Comparison of ENCODE assay signal across 21 cellular contexts in genomic region chrX:46634577-46634976, GRCh38.
DNase-seq lines count a peak whose midpoint lies in the region; ATAC-seq lines count a peak whose summit lies in the region.
"Had no signal": no experiment of that assay in that cellular context is flagged by ENCODE, and none has a peak within 500 bp of the region (broad histone marks: within the 10 kb centered on the region; RNA-seq: fewer than 3 reads in every experiment).

No MANE protein-coding gene starts in this region.

- ATAC-seq in activated naive CD4-positive, alpha-beta T cell treated with anti-CD3 and anti-CD28 coated beads, Interleukin-2, amount 50 U/mL, for 72 hours = peak; percentile 44 to 54
- peak; percentile 46 for ATAC-seq in GM21717 (IDR thresholded peaks at IDR 0.05; ENCODE audit: unreplicated experiment)
- no peak for ATAC-seq in T-helper 17 cell
- peak; percentile 60 for ATAC-seq in stimulated activated effector memory CD8-positive, alpha-beta T cell treated with anti-CD3 and anti-CD28 coated beads, Interleukin-12 subunit alpha, Interleukin-12 subunit beta, amount 100 ng/mL, for 72 hours
- ATAC-seq in HG03354 (IDR thresholded peaks at IDR 0.05; ENCODE audit: poor library complexity, severe bottlenecking, unreplicated experiment) = no peak
- ATAC-seq: effector memory CD8-positive, alpha-beta T cell; lower lobe of right lung; right cardiac atrium; stimulated activated naive B cell treated with anti-CD40 and anti-IgM and Interleukin-4, amounts not matched to agents 10 μg/mL and 1 μg/mL and 100 μg/mL, for 72 hours had no signal

- H3K36me3 Mint-ChIP-seq in activated naive CD4-positive, alpha-beta T cell treated with anti-CD3 and anti-CD28 coated beads, Interleukin-2, amount 50 U/mL, for 72 hours = peaks cover 16 to 19% of the 10 kb centered on the region in 2 donors
- H3K36me3 Mint-ChIP-seq in T-helper 17 cell (ENCODE audit: low read depth) = no peaks in the 10 kb centered on the region
- peaks cover 6% of the 10 kb centered on the region for H3K36me3 Mint-ChIP-seq in stimulated activated effector memory CD8-positive, alpha-beta T cell treated with anti-CD3 and anti-CD28 coated beads, Interleukin-12 subunit alpha, Interleukin-12 subunit beta, amount 100 ng/mL, for 72 hours
- H3K36me3 Mint-ChIP-seq: type B pancreatic cell had no signal

- H3K4me1 Mint-ChIP-seq in T-helper 17 cell = peaks cover 3% of the 10 kb centered on the region
- peaks cover 19% of the 10 kb centered on the region for H3K4me1 Mint-ChIP-seq in stimulated activated effector memory CD8-positive, alpha-beta T cell treated with anti-CD3 and anti-CD28 coated beads, Interleukin-12 subunit alpha, Interleukin-12 subunit beta, amount 100 ng/mL, for 72 hours

- peak overlapping the region in 1 of 2 donors; percentile 54 for H3K27ac Mint-ChIP-seq in activated naive CD4-positive, alpha-beta T cell treated with anti-CD3 and anti-CD28 coated beads, Interleukin-2, amount 50 U/mL, for 72 hours
- peak overlapping the region; percentile 27 for H3K27ac Mint-ChIP-seq in T-helper 17 cell
- peak overlapping the region; percentile 82 for H3K27ac Mint-ChIP-seq in stimulated activated effector memory CD8-positive, alpha-beta T cell treated with anti-CD3 and anti-CD28 coated beads, Interleukin-12 subunit alpha, Interleukin-12 subunit beta, amount 100 ng/mL, for 72 hours
- H3K27ac Mint-ChIP-seq: IgD-negative memory B cell; stimulated activated naive B cell treated with anti-CD40 and anti-IgM and Interleukin-4, amounts not matched to agents 10 μg/mL and 1 μg/mL and 100 μg/mL, for 72 hours; type B pancreatic cell had no signal

- no peaks in the 10 kb centered on the region for H3K9me3 Mint-ChIP-seq in activated naive CD4-positive, alpha-beta T cell treated with anti-CD3 and anti-CD28 coated beads, Interleukin-2, amount 50 U/mL, for 72 hours
- no peaks in the 10 kb centered on the region for H3K9me3 Mint-ChIP-seq in stimulated activated effector memory CD8-positive, alpha-beta T cell treated with anti-CD3 and anti-CD28 coated beads, Interleukin-12 subunit alpha, Interleukin-12 subunit beta, amount 100 ng/mL, for 72 hours
- H3K9me3 Mint-ChIP-seq: effector memory CD8-positive, alpha-beta T cell; IgD-negative memory B cell; stimulated activated naive B cell treated with anti-CD40 and anti-IgM and Interleukin-4, amounts not matched to agents 10 μg/mL and 1 μg/mL and 100 μg/mL, for 72 hours; type B pancreatic cell had no signal

- no peaks in the 10 kb centered on the region for H3K27me3 Mint-ChIP-seq in T-helper 17 cell
- H3K27me3 Mint-ChIP-seq: effector memory CD8-positive, alpha-beta T cell; IgD-negative memory B cell; stimulated activated naive B cell treated with anti-CD40 and anti-IgM and Interleukin-4, amounts not matched to agents 10 μg/mL and 1 μg/mL and 100 μg/mL, for 72 hours; type B pancreatic cell had no signal

- H3K4me3 Mint-ChIP-seq in T-helper 17 cell = no peak overlapping the region
- peak overlapping the region; percentile 54 for H3K4me3 Mint-ChIP-seq in stimulated activated effector memory CD8-positive, alpha-beta T cell treated with anti-CD3 and anti-CD28 coated beads, Interleukin-12 subunit alpha, Interleukin-12 subunit beta, amount 100 ng/mL, for 72 hours
- H3K4me3 Mint-ChIP-seq: IgD-negative memory B cell; stimulated activated naive B cell treated with anti-CD40 and anti-IgM and Interleukin-4, amounts not matched to agents 10 μg/mL and 1 μg/mL and 100 μg/mL, for 72 hours; type B pancreatic cell had no signal

- DNase-seq in activated naive CD4-positive, alpha-beta T cell treated with anti-CD3 and anti-CD28 coated beads, Interleukin-2, amount 50 U/mL, for 72 hours (ENCODE audit: low spot score in 2 of 2) = no peak
- DNase-seq in activated naive CD4-positive, alpha-beta T cell (lab: John Stamatoyannopoulos, UW) = no peak
- DNase-seq in T-helper 17 cell (no peak), NCI-H1105 (lab: John Stamatoyannopoulos, UW) (no peak), mesenteric fat pad (ENCODE audit: low spot score) (no peak)
- no peak for DNase-seq in stimulated activated effector memory CD8-positive, alpha-beta T cell treated with anti-CD3 and anti-CD28 coated beads, Interleukin-12 subunit alpha, Interleukin-12 subunit beta, amount 100 ng/mL, for 72 hours (ENCODE audit: low spot score in 2 of 2)
- DNase-seq: activated CD4-positive, alpha-beta T cell treated with anti-CD3 and anti-CD28 coated beads, Interleukin-2, amount 50 U/mL, for 48 hours; activated effector memory CD4-positive, alpha-beta T cell treated with Interleukin-2 at 50 U/mL for 16 hours; aorta; DMS53; effector memory CD8-positive, alpha-beta T cell; lower lobe of right lung; MG63; NCI-H187; right cardiac atrium; RPMI8226; stimulated activated naive B cell treated with anti-CD40 and anti-IgM and Interleukin-4, amounts not matched to agents 10 μg/mL and 1 μg/mL and 100 μg/mL, for 72 hours had no signal

- H3K9me3 ChIP-seq in T-helper 17 cell (ENCODE audit: control insufficient read depth, low read length, poor library complexity, severe bottlenecking) = no peaks in the 10 kb centered on the region
- H3K9me3 ChIP-seq: lower lobe of right lung, MG63 had no signal

Comparison
In these comparisons a context has a peak if more than half of its experiments do, and no peak if none do; other contexts are left out.
1. ATAC-seq: peak in activated naive CD4-positive, alpha-beta T cell treated with anti-CD3 and anti-CD28 coated beads, Interleukin-2, amount 50 U/mL, for 72 hours (2 of 2), GM21717 (single experiment) and stimulated activated effector memory CD8-positive, alpha-beta T cell treated with anti-CD3 and anti-CD28 coated beads, Interleukin-12 subunit alpha, Interleukin-12 subunit beta, amount 100 ng/mL, for 72 hours (single experiment); none in T-helper 17 cell (single experiment) and HG03354 (single experiment).